In the genomic region with DNA sequence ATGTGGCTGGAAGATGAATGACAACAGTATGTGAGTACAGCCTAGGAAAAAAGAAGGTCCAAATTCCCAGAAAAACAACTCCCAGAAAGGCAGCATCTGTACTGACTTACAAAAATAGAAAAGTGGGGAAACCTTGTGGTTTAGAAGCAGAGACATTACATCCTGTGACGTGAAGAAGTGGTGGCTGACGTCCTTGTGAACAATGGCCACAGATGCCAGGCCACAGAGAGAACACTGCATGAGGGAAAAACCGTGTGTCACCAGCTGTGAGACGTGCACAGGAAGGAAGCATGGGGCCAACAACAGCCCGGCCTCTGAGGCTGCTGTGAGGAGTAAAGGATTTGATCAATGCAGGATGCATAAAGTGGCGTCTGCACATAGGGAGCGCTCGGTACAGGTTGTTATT, we compare ENCODE assay signal across 1 cellular context.
TF ChIP-seq lines count a peak whose summit lies in the region.

No MANE protein-coding gene starts in this region.

TF ChIP-seq in HepG2, 621 proteins besides CTCF, POLR2A, EP300 and RAD21 (continued from another document and continues in another):
- TF ChIP-seq, protein P1, sequence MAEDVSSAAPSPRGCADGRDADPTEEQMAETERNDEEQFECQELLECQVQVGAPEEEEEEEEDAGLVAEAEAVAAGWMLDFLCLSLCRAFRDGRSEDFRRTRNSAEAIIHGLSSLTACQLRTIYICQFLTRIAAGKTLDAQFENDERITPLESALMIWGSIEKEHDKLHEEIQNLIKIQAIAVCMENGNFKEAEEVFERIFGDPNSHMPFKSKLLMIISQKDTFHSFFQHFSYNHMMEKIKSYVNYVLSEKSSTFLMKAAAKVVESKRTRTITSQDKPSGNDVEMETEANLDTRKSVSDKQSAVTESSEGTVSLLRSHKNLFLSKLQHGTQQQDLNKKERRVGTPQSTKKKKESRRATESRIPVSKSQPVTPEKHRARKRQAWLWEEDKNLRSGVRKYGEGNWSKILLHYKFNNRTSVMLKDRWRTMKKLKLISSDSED (CRISPR knock-in tag; IDR thresholded peaks at IDR 0.05), result no peak
- TF ChIP-seq ZNF3 (CRISPR knock-in tag; IDR thresholded peaks at IDR 0.05), result no peak
- TF ChIP-seq FOXC1 (CRISPR knock-in tag; IDR thresholded peaks at IDR 0.05; ENCODE audit: borderline replicate concordance), result no peak
- peak; percentile 37; the same call in 1 of the 2 replicates for TF ChIP-seq POGZ (CRISPR knock-in tag; IDR thresholded peaks at IDR 0.05)
- TF ChIP-seq JUN (CRISPR knock-in tag; IDR thresholded peaks at IDR 0.05), result 0 out of 2 replicates have a peak, but pooled peaks have one; percentile 45
- TF ChIP-seq ZFP1 (CRISPR knock-in tag; IDR thresholded peaks at IDR 0.05), result no peak
- no peak for TF ChIP-seq SSRP1 (CRISPR knock-in tag; IDR thresholded peaks at IDR 0.05)
- TF ChIP-seq, protein P2, sequence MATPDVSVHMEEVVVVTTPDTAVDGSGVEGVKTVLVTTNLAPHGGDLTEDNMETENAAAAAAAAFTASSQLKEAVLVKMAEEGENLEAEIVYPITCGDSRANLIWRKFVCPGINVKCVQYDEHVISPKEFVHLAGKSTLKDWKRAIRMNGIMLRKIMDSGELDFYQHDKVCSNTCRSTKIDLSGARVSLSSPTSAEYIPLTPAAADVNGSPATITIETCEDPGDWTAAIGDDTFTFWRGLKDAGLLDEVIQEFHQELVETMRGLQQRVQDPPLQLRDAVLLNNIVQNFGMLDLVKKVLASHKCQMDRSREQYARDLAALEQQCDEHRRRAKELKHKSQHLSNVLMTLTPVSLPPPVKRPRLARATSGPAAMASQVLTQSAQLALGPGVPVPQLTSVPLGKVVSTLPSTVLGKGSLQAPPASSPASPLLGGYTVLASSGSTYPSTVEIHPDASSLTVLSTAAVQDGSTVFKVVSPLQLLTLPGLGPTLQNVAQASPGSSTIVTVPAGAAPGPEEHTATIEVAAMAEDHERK (CRISPR knock-in tag; IDR thresholded peaks at IDR 0.05; ENCODE audit: low read depth), result no peak
- TF ChIP-seq, protein P3, sequence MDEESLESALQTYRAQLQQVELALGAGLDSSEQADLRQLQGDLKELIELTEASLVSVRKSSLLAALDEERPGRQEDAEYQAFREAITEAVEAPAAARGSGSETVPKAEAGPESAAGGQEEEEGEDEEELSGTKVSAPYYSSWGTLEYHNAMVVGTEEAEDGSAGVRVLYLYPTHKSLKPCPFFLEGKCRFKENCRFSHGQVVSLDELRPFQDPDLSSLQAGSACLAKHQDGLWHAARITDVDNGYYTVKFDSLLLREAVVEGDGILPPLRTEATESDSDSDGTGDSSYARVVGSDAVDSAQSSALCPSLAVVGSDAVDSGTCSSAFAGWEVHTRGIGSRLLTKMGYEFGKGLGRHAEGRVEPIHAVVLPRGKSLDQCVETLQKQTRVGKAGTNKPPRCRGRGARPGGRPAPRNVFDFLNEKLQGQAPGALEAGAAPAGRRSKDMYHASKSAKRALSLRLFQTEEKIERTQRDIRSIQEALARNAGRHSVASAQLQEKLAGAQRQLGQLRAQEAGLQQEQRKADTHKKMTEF (CRISPR knock-in tag; IDR thresholded peaks at IDR 0.05), result no peak
- TF ChIP-seq MAF1 (CRISPR knock-in tag; IDR thresholded peaks at IDR 0.05; ENCODE audit: borderline replicate concordance), result no peak
- TF ChIP-seq, protein P4, sequence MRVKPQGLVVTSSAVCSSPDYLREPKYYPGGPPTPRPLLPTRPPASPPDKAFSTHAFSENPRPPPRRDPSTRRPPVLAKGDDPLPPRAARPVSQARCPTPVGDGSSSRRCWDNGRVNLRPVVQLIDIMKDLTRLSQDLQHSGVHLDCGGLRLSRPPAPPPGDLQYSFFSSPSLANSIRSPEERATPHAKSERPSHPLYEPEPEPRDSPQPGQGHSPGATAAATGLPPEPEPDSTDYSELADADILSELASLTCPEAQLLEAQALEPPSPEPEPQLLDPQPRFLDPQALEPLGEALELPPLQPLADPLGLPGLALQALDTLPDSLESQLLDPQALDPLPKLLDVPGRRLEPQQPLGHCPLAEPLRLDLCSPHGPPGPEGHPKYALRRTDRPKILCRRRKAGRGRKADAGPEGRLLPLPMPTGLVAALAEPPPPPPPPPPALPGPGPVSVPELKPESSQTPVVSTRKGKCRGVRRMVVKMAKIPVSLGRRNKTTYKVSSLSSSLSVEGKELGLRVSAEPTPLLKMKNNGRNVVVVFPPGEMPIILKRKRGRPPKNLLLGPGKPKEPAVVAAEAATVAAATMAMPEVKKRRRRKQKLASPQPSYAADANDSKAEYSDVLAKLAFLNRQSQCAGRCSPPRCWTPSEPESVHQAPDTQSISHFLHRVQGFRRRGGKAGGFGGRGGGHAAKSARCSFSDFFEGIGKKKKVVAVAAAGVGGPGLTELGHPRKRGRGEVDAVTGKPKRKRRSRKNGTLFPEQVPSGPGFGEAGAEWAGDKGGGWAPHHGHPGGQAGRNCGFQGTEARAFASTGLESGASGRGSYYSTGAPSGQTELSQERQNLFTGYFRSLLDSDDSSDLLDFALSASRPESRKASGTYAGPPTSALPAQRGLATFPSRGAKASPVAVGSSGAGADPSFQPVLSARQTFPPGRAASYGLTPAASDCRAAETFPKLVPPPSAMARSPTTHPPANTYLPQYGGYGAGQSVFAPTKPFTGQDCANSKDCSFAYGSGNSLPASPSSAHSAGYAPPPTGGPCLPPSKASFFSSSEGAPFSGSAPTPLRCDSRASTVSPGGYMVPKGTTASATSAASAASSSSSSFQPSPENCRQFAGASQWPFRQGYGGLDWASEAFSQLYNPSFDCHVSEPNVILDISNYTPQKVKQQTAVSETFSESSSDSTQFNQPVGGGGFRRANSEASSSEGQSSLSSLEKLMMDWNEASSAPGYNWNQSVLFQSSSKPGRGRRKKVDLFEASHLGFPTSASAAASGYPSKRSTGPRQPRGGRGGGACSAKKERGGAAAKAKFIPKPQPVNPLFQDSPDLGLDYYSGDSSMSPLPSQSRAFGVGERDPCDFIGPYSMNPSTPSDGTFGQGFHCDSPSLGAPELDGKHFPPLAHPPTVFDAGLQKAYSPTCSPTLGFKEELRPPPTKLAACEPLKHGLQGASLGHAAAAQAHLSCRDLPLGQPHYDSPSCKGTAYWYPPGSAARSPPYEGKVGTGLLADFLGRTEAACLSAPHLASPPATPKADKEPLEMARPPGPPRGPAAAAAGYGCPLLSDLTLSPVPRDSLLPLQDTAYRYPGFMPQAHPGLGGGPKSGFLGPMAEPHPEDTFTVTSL (CRISPR knock-in tag; IDR thresholded peaks at IDR 0.05; ENCODE audit: borderline replicate concordance), result peak; percentile 54; the same call in 1 of the 2 replicates
- TF ChIP-seq ZNF737 (CRISPR knock-in tag; IDR thresholded peaks at IDR 0.05; ENCODE audit: borderline replicate concordance), result no peak
- TF ChIP-seq, protein P5, sequence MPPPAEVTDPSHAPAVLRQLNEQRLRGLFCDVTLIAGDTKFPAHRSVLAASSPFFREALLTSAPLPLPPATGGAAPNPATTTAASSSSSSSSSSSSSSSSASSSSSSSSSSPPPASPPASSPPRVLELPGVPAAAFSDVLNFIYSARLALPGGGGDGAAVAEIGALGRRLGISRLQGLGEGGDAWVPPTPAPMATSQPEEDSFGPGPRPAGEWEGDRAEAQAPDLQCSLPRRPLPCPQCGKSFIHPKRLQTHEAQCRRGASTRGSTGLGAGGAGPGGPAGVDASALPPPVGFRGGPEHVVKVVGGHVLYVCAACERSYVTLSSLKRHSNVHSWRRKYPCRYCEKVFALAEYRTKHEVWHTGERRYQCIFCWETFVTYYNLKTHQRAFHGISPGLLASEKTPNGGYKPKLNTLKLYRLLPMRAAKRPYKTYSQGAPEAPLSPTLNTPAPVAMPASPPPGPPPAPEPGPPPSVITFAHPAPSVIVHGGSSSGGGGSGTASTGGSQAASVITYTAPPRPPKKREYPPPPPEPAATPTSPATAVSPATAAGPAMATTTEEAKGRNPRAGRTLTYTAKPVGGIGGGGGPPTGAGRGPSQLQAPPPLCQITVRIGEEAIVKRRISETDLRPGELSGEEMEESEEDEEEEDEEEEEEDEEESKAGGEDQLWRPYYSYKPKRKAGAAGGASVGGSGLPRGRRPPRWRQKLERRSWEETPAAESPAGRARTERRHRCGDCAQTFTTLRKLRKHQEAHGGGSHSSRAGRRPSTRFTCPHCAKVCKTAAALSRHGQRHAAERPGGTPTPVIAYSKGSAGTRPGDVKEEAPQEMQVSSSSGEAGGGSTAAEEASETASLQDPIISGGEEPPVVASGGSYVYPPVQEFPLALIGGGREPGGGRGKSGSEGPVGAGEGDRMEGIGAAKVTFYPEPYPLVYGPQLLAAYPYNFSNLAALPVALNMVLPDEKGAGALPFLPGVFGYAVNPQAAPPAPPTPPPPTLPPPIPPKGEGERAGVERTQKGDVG (CRISPR knock-in tag; IDR thresholded peaks at IDR 0.05; ENCODE audit: borderline replicate concordance), result no peak
- TF ChIP-seq, protein P6, sequence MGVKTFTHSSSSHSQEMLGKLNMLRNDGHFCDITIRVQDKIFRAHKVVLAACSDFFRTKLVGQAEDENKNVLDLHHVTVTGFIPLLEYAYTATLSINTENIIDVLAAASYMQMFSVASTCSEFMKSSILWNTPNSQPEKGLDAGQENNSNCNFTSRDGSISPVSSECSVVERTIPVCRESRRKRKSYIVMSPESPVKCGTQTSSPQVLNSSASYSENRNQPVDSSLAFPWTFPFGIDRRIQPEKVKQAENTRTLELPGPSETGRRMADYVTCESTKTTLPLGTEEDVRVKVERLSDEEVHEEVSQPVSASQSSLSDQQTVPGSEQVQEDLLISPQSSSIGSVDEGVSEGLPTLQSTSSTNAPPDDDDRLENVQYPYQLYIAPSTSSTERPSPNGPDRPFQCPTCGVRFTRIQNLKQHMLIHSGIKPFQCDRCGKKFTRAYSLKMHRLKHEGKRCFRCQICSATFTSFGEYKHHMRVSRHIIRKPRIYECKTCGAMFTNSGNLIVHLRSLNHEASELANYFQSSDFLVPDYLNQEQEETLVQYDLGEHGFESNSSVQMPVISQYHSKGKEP (CRISPR knock-in tag; IDR thresholded peaks at IDR 0.05), result no peak
- no peak for TF ChIP-seq ZNF329 (CRISPR knock-in tag; IDR thresholded peaks at IDR 0.05; ENCODE audit: low read depth)
- TF ChIP-seq, protein P7, sequence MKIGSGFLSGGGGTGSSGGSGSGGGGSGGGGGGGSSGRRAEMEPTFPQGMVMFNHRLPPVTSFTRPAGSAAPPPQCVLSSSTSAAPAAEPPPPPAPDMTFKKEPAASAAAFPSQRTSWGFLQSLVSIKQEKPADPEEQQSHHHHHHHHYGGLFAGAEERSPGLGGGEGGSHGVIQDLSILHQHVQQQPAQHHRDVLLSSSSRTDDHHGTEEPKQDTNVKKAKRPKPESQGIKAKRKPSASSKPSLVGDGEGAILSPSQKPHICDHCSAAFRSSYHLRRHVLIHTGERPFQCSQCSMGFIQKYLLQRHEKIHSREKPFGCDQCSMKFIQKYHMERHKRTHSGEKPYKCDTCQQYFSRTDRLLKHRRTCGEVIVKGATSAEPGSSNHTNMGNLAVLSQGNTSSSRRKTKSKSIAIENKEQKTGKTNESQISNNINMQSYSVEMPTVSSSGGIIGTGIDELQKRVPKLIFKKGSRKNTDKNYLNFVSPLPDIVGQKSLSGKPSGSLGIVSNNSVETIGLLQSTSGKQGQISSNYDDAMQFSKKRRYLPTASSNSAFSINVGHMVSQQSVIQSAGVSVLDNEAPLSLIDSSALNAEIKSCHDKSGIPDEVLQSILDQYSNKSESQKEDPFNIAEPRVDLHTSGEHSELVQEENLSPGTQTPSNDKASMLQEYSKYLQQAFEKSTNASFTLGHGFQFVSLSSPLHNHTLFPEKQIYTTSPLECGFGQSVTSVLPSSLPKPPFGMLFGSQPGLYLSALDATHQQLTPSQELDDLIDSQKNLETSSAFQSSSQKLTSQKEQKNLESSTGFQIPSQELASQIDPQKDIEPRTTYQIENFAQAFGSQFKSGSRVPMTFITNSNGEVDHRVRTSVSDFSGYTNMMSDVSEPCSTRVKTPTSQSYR (CRISPR knock-in tag; IDR thresholded peaks at IDR 0.05; ENCODE audit: borderline replicate concordance), result no peak
- TF ChIP-seq, protein P8, sequence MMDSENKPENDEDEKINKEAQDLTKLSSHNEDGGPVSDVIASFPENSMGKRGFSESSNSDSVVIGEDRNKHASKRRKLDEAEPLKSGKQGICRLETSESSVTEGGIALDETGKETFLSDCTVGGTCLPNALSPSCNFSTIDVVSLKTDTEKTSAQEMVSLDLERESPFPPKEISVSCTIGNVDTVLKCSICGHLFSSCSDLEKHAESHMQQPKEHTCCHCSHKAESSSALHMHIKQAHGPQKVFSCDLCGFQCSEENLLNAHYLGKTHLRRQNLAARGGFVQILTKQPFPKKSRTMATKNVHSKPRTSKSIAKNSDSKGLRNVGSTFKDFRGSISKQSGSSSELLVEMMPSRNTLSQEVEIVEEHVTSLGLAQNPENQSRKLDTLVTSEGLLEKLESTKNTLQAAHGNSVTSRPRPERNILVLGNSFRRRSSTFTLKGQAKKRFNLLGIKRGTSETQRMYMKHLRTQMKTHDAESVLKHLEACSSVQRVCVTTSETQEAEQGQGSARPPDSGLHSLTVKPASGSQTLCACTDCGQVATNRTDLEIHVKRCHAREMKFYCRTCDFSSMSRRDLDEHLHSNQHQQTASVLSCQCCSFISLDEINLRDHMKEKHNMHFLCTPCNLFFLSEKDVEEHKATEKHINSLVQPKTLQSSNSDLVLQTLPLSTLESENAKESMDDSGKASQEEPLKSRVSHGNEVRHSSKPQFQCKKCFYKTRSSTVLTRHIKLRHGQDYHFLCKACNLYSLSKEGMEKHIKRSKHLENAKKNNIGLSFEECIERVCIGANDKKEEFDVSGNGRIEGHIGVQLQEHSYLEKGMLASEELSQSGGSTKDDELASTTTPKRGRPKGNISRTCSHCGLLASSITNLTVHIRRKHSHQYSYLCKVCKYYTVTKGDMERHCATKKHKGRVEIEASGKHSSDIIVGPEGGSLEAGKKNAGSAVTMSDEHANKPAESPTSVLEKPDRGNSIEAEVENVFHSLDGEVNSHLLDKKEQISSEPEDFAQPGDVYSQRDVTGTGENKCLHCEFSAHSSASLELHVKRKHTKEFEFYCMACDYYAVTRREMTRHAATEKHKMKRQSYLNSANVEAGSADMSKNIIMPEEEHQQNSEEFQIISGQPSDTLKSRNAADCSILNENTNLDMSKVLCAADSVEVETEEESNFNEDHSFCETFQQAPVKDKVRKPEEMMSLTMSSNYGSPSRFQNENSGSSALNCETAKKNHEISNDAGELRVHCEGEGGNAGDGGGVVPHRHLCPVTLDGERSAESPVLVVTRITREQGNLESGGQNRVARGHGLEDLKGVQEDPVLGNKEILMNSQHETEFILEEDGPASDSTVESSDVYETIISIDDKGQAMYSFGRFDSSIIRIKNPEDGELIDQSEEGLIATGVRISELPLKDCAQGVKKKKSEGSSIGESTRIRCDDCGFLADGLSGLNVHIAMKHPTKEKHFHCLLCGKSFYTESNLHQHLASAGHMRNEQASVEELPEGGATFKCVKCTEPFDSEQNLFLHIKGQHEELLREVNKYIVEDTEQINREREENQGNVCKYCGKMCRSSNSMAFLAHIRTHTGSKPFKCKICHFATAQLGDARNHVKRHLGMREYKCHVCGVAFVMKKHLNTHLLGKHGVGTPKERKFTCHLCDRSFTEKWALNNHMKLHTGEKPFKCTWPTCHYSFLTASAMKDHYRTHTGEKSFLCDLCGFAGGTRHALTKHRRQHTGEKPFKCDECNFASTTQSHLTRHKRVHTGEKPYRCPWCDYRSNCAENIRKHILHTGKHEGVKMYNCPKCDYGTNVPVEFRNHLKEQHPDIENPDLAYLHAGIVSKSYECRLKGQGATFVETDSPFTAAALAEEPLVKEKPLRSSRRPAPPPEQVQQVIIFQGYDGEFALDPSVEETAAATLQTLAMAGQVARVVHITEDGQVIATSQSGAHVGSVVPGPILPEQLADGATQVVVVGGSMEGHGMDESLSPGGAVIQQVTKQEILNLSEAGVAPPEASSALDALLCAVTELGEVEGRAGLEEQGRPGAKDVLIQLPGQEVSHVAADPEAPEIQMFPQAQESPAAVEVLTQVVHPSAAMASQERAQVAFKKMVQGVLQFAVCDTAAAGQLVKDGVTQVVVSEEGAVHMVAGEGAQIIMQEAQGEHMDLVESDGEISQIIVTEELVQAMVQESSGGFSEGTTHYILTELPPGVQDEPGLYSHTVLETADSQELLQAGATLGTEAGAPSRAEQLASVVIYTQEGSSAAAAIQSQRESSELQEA (CRISPR knock-in tag; IDR thresholded peaks at IDR 0.05; ENCODE audit: not compliant biosample characterization), result no peak
- no peak for TF ChIP-seq ZNF33B (CRISPR knock-in tag; IDR thresholded peaks at IDR 0.05)
- no peak for TF ChIP-seq FOXP1 (IDR thresholded peaks at IDR 0.05)
- TF ChIP-seq FOXP1 (CRISPR knock-in tag; IDR thresholded peaks at IDR 0.05), result 0 out of 2 replicates have a peak, but pooled peaks have one; percentile 10
- no peak for TF ChIP-seq ZNF121 (CRISPR knock-in tag; IDR thresholded peaks at IDR 0.05)
- TF ChIP-seq ZNF563 (CRISPR knock-in tag; IDR thresholded peaks at IDR 0.05), result no peak
